Comparison of ENCODE assay signal across 18 cellular contexts in the genomic region with DNA sequence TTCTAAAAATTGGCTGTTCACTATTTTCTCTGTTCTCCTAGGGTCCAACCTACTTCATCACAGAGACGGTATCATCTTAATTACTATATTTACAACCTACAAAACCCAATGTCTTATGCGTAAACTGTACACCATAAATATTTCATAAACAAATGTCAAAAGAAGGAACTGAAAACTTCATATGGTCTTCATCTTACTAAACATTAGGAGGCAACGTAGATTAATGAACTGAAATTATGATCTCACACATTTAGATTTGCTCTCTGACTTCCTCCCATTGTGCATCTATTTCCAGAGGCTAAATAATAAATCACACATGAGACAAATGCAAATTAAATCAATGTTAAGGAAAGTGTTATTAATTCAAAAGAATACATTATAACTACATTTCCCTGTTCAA.
"Had no signal": no experiment of that assay in that cellular context is flagged by ENCODE, and none has a peak within 500 bp of the region (broad histone marks: within the 10 kb centered on the region; RNA-seq: fewer than 3 reads in every experiment).

No MANE protein-coding gene starts in this region.

- H3K9me3 ChIP-seq: SJCRH30 had no signal

- DNase-seq: NCI-H1092 treated with DMSO at 0.1 percent for 48 hours, NCI-H1436, NCI-H187, NCI-H2029 treated with DMSO at 0.1 percent for 48 hours, NCI-H2227 treated with DMSO at 0.1 percent for 48 hours, NCI-H524, NCI-H526 treated with DMSO at 0.1 percent for 48 hours, NCI-H748 treated with DMSO at 0.1 percent for 48 hours, PC-3, SHP77 treated with DMSO at 0.1 percent for 48 hours, SJCRH30, T-cell had no signal

- H3K4me1 ChIP-seq: SJCRH30 had no signal

- H3K36me3 ChIP-seq: SJCRH30 had no signal

- H3K27me3 ChIP-seq: SJCRH30 had no signal

- H3K4me3 ChIP-seq: K562, SJCRH30 had no signal

- ATAC-seq: K562, Panc1, PC-3, Right ventricle myocardium inferior, SK-N-SH treated with all-trans-retinoic acid at 6 μM for 48 hours, T-cell had no signal

- H3K4me2 ChIP-seq: KMS-11 had no signal

- H3K9ac ChIP-seq: KMS-11 had no signal

- H3K27ac ChIP-seq: HL-60, KMS-11, SJCRH30 had no signal
